ENCODE assay signal across 8 cellular contexts in the genomic region with DNA sequence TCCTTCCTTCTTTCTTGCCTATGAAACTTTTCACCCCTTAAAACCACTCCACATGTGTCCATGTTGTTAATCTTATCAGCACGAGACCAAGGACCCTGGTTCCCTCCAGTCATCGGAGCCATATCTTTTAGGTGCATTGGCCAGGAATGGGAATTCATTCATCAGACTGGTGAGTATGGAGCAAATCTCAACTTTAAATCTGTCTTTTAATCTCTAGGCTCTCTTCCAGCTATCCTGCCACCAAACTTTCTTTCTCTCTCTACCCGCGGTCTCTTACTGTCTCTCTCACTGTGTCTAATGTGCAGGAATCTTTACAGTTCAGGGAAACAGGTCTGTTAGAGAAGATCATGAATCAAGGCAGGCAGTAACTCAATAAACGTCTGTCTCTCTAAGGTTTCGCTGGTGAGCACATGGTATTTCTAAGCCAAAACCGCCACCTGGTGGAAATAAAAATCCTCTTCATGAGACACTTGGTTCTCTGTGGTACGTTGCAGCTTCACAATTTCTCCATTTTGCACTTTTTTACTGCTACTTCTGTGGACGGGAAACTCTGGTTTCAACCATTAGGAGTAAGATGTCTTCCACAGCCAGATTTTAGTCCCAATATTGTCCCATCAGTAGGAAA. TPM values are rescaled to one million over a fixed set of nuclear protein-coding genes. Genes with fewer than 3 reads are reported as not detected.
A peak's percentile ranks its signal among the peaks of the same experiment; 100 is the strongest.
DNase-seq lines count a peak whose midpoint lies in the region; ATAC-seq, FAIRE-seq and TF ChIP-seq lines count a peak whose summit lies in the region.

No MANE protein-coding gene starts in this region.

- H3K9me3 Mint-ChIP-seq in activated T-helper 2 cell treated with anti-CD3 and anti-CD28 coated beads, Interferon-gamma antibody, Interleukin-2, Interleukin-4, amounts not matched to agents 10 μg/mL and 5 μg/mL and 100 μg/mL, durations not matched to agents 14 hours and 24 hours and 36 hours, result no peaks in the 10 kb centered on the region

- TF ChIP-seq POLR2A in gastrocnemius medialis (IDR thresholded peaks at IDR 0.05), result no peak

- H3K27me3 Mint-ChIP-seq in activated T-helper 2 cell treated with anti-CD3 and anti-CD28 coated beads, Interferon-gamma antibody, Interleukin-2, Interleukin-4, amounts not matched to agents 10 μg/mL and 5 μg/mL and 100 μg/mL, durations not matched to agents 14 hours and 24 hours and 36 hours (ENCODE audit: low read depth), result peaks cover 22% of the 10 kb centered on the region

- no peaks in the 10 kb centered on the region for H3K9me3 ChIP-seq in gastrocnemius medialis

- DNase-seq in D721Med (ENCODE audit: insufficient read length, low spot score), result no peak
- DNase-seq in HS-5 (ENCODE audit: low read depth), result peak; percentile 29
- peak; percentile 71 for DNase-seq in NOMO-1 treated with DMSO at 0.1 percent for 48 hours (lab: John Stamatoyannopoulos, UW; ENCODE audit: unreplicated experiment)
- DNase-seq in activated T-helper 2 cell treated with anti-CD3 and anti-CD28 coated beads, Interferon-gamma antibody, Interleukin-2, Interleukin-4, amounts not matched to agents 10 μg/mL and 5 μg/mL and 100 μg/mL, durations not matched to agents 14 hours and 24 hours and 36 hours (ENCODE audit: low spot score), result peak; percentile 31
- DNase-seq in glomerular endothelial cell (ENCODE audit: extremely low read depth, low read depth, low spot score), result peak; percentile 39
- DNase-seq in gastrocnemius medialis, result no peak
- no peak for DNase-seq in GOT3 (lab: John Stamatoyannopoulos, UW)

- intact Hi-C loops in activated T-helper 2 cell treated with anti-CD3 and anti-CD28 coated beads, Interferon-gamma antibody, Interleukin-2, Interleukin-4, amounts not matched to agents 10 μg/mL and 5 μg/mL and 100 μg/mL, durations not matched to agents 14 hours and 24 hours and 36 hours (cut with micrococcal nuclease), result loop anchor here (1.0 to 10.0 kb wide), 3 partner anchors 121 to 231 kb away; partner anchors contain the start of gene FBL
- intact Hi-C loops in gastrocnemius medialis (cut with DNase I; ENCODE audit: low total_unique reads), result loop anchor here (1.0 to 10.0 kb wide), 2 partner anchors 121 to 227 kb away; partner anchors contain the start of gene SUPT5H

- ATAC-seq in gastrocnemius medialis (peak; percentile 69 to 72), GM18498 (IDR thresholded peaks at IDR 0.05; ENCODE audit: unreplicated experiment) (no peak)

- TF ChIP-seq CTCF in D721Med (IDR thresholded peaks at IDR 0.05; ENCODE audit: insufficient read depth, missing control alignments) (peak; percentile 59), gastrocnemius medialis (IDR thresholded peaks at IDR 0.05 in 4 of 5, conservative IDR thresholded peaks at IDR 0.05 in 1 of 5) (peak; percentile 54 to 65 (median 62))

- no peaks in the 10 kb centered on the region for H3K36me3 ChIP-seq in gastrocnemius medialis

- no peak overlapping the region for H3K27ac Mint-ChIP-seq in activated T-helper 2 cell treated with anti-CD3 and anti-CD28 coated beads, Interferon-gamma antibody, Interleukin-2, Interleukin-4, amounts not matched to agents 10 μg/mL and 5 μg/mL and 100 μg/mL, durations not matched to agents 14 hours and 24 hours and 36 hours

- no peak overlapping the region for H3K4me3 Mint-ChIP-seq in activated T-helper 2 cell treated with anti-CD3 and anti-CD28 coated beads, Interferon-gamma antibody, Interleukin-2, Interleukin-4, amounts not matched to agents 10 μg/mL and 5 μg/mL and 100 μg/mL, durations not matched to agents 14 hours and 24 hours and 36 hours (ENCODE audit: low read depth)

- no peaks in the 10 kb centered on the region for H3K4me1 ChIP-seq in gastrocnemius medialis

- in situ Hi-C loops in gastrocnemius medialis (cut with MboI; ENCODE audit: low sequenced_read_pairs in 4 of 4), result loop anchor here in 2 of 4 donors (5.0 to 10.0 kb wide), 2 partner anchors 115 to 117 kb away; no protein-coding TSS in a partner anchor

- H3K4me3 ChIP-seq in gastrocnemius medialis, result no peak overlapping the region

- H3K27me3 ChIP-seq in gastrocnemius medialis, result peaks cover 0 to under 1% (median 0%) of the 10 kb centered on the region in 3 donors

- H3K27ac ChIP-seq in gastrocnemius medialis, result no peak overlapping the region

- H3K36me3 Mint-ChIP-seq in activated T-helper 2 cell treated with anti-CD3 and anti-CD28 coated beads, Interferon-gamma antibody, Interleukin-2, Interleukin-4, amounts not matched to agents 10 μg/mL and 5 μg/mL and 100 μg/mL, durations not matched to agents 14 hours and 24 hours and 36 hours (ENCODE audit: low read depth), result no peaks in the 10 kb centered on the region

- FAIRE-seq in D721Med (lab: Jason Lieb, UNC), result no peak

- H3K4me1 Mint-ChIP-seq in activated T-helper 2 cell treated with anti-CD3 and anti-CD28 coated beads, Interferon-gamma antibody, Interleukin-2, Interleukin-4, amounts not matched to agents 10 μg/mL and 5 μg/mL and 100 μg/mL, durations not matched to agents 14 hours and 24 hours and 36 hours (ENCODE audit: low read depth), result peaks cover 22% of the 10 kb centered on the region

RNA-seq across cellular contexts. Expression of gene LGALS16, which starts 16.1 kb away (rescaled TPM):
- not detected in 2 replicates for total RNA-seq in activated T-helper 2 cell treated with anti-CD3 and anti-CD28 coated beads, Interferon-gamma antibody, Interleukin-2, Interleukin-4, amounts not matched to agents 10 μg/mL and 5 μg/mL and 100 μg/mL, durations not matched to agents 14 hours and 24 hours and 36 hours
- total RNA-seq in glomerular endothelial cell, result not detected in 2 replicates
- not detected for total RNA-seq in gastrocnemius medialis

RNA-seq across cellular contexts. Expression of gene LGALS14, which starts 32.4 kb away (rescaled TPM):
- not detected in 2 replicates for total RNA-seq in activated T-helper 2 cell treated with anti-CD3 and anti-CD28 coated beads, Interferon-gamma antibody, Interleukin-2, Interleukin-4, amounts not matched to agents 10 μg/mL and 5 μg/mL and 100 μg/mL, durations not matched to agents 14 hours and 24 hours and 36 hours
- total RNA-seq in glomerular endothelial cell (not detected in 2 replicates), gastrocnemius medialis (not detected)

Comparison
In these comparisons a context has a peak if more than half of its experiments do, and no peak if none do; other contexts are left out.
1. DNase-seq: peak in HS-5 (single experiment), NOMO-1 treated with DMSO at 0.1 percent for 48 hours (single experiment), activated T-helper 2 cell treated with anti-CD3 and anti-CD28 coated beads, Interferon-gamma antibody, Interleukin-2, Interleukin-4, amounts not matched to agents 10 μg/mL and 5 μg/mL and 100 μg/mL, durations not matched to agents 14 hours and 24 hours and 36 hours (single experiment) and glomerular endothelial cell (single experiment); none in D721Med (single experiment), gastrocnemius medialis (0 of 2) and GOT3 (single experiment).